8 cellular contexts compared by ENCODE assay signal in genomic region chr5:73496984-73497457, GRCh38. TPM values are rescaled to one million over a fixed set of nuclear protein-coding genes. Genes with fewer than 3 reads are reported as not detected.
DNase-seq lines count a peak whose midpoint lies in the region; ATAC-seq and TF ChIP-seq lines count a peak whose summit lies in the region.

No MANE protein-coding gene starts in this region.

- peaks cover 26% of the 10 kb centered on the region for H4K20me1 ChIP-seq in OCI-LY7 (ENCODE audit: insufficient read depth, low read length)
- no peaks in the 10 kb centered on the region for H4K20me1 ChIP-seq in neural cell (ENCODE audit: insufficient read depth)

- peaks cover 46% of the 10 kb centered on the region for H3K79me2 ChIP-seq in OCI-LY7 (ENCODE audit: insufficient read depth, low read depth, low read length)
- peaks cover 35% of the 10 kb centered on the region for H3K79me2 ChIP-seq in neural cell (replicated peaks; ENCODE audit: insufficient read depth, low read length)

- no TSS peak for BruUV-seq in OCI-LY7 (replicated peaks; lab: Mats Ljungman, UMichigan)

- H3K9ac ChIP-seq in colonic mucosa (ENCODE audit: low read depth in 2 of 2, low read length in 2 of 2) (no peak overlapping the region), neural cell (ENCODE audit: low read length) (no peak overlapping the region)

- H3F3A ChIP-seq in neural cell (ENCODE audit: insufficient read depth, low read length, poor library complexity, severe bottlenecking) = peaks cover 4% of the 10 kb centered on the region

- H2AFZ ChIP-seq in OCI-LY7 (ENCODE audit: low read length) (peak overlapping the region; percentile 60; the same call in 1 of the 2 replicates), neural cell (ENCODE audit: low read depth, low read length) (peak overlapping the region; percentile 97)

- H3K4me2 ChIP-seq in OCI-LY7 (ENCODE audit: low read length) (peak overlapping the region; percentile 93), neural cell (ENCODE audit: low read length) (peak overlapping the region; percentile 92)

- intact Hi-C loops in OCI-LY7 (cut with micrococcal nuclease; ENCODE audit: unreplicated experiment) = loop anchor here (1.0 to 5.0 kb wide), 3 partner anchors 49 to 680 kb away; partner anchors contain the start of genes FCHO2, FOXD1 and TNPO1
- intact Hi-C loops in colonic mucosa (cut with DNase I) = no loop called here
- intact Hi-C loops in tibial artery (cut with DNase I; ENCODE audit: low total_unique reads) = no loop called here

- H3K9me3 ChIP-seq in OCI-LY7 (ENCODE audit: low read length) (no peaks in the 10 kb centered on the region), colonic mucosa (no peaks in the 10 kb centered on the region), neural cell (ENCODE audit: low read length) (no peaks in the 10 kb centered on the region), tibial artery (no peaks in the 10 kb centered on the region)

- peak overlapping the region; percentile 69 for H3K27ac ChIP-seq in OCI-LY7 (ENCODE audit: low read depth, low read length, poor library complexity, severe bottlenecking)
- H3K27ac ChIP-seq in colonic mucosa = no peak overlapping the region
- H3K27ac ChIP-seq in neural cell (ENCODE audit: low read length) = peak overlapping the region; percentile 93
- no peak overlapping the region for H3K27ac ChIP-seq in tibial artery

- POLR2A ChIA-PET in OCI-LY7 (lab: Charles Lee) = interaction anchor here (0.8 to 2.6 kb wide), 6 partner anchors 47 to 80 kb away, joined by 3 to 8 read pairs (median 5); partner anchors contain the start of gene FOXD1

- CTCF ChIA-PET in OCI-LY7 (lab: Charles Lee; ENCODE audit: unreplicated experiment) = no interaction called here

- no peaks in the 10 kb centered on the region for H3K9me2 ChIP-seq in OCI-LY7 (ENCODE audit: insufficient read depth, low read length)
- H3K9me2 ChIP-seq in neural cell (ENCODE audit: insufficient read depth, low read length) = no peaks in the 10 kb centered on the region

- H3K4me1 ChIP-seq in OCI-LY7 (ENCODE audit: insufficient read depth, low read length, poor library complexity, severe bottlenecking) (peaks cover 37% of the 10 kb centered on the region), colonic mucosa (peaks cover 11% of the 10 kb centered on the region), tibial artery (peaks cover 0 to 36% (median 23%) of the 10 kb centered on the region in 4 donors)

- TF ChIP-seq CTCF in OCI-LY7 (conservative IDR thresholded peaks at IDR 0.05; ENCODE audit: low read length) = peak; percentile 74
- peak; percentile 16 for TF ChIP-seq CTCF in colonic mucosa (IDR thresholded peaks at IDR 0.05)
- peak; percentile 34 for TF ChIP-seq CTCF in neural cell (IDR thresholded peaks at IDR 0.05; ENCODE audit: poor library complexity, severe bottlenecking)
- TF ChIP-seq CTCF in tibial artery (IDR thresholded peaks at IDR 0.05) = no peak

- H3K4me3 ChIP-seq in Jurkat, Clone E6-1 (ENCODE audit: low read length) = peak overlapping the region; percentile 74
- H3K4me3 ChIP-seq in OCI-LY7 (ENCODE audit: low read depth, low read length, poor library complexity, severe bottlenecking) (peak overlapping the region; percentile 98), colonic mucosa (no peak overlapping the region), neural cell (ENCODE audit: low read length) (peak overlapping the region; percentile 91), tibial artery (no peak overlapping the region)

- DNase-seq in DMS153 treated with DMSO at 0.1 percent for 48 hours (lab: John Stamatoyannopoulos, UW; ENCODE audit: unreplicated experiment) (peak; percentile 28), OCI-LY7 (ENCODE audit: low spot score) (peak; percentile 75), colonic mucosa (no peak), HK-2 (ENCODE audit: unreplicated experiment) (no peak), tibial artery (no peak)
- peak; percentile 90 for DNase-seq in Jurkat, Clone E6-1 (ENCODE audit: low read depth, low spot score)

- no peaks in the 10 kb centered on the region for H3K27me3 ChIP-seq in colonic mucosa
- no peaks in the 10 kb centered on the region for H3K27me3 ChIP-seq in neural cell (ENCODE audit: insufficient read depth, low read depth, low read length)
- H3K27me3 ChIP-seq in tibial artery = no peaks in the 10 kb centered on the region

- no peak for ATAC-seq in GM18867 (IDR thresholded peaks at IDR 0.05; ENCODE audit: unreplicated experiment)

- H3K36me3 ChIP-seq in OCI-LY7 (ENCODE audit: insufficient read depth, low read length) = peaks cover 34% of the 10 kb centered on the region
- peaks cover 4% of the 10 kb centered on the region for H3K36me3 ChIP-seq in colonic mucosa
- H3K36me3 ChIP-seq in neural cell (ENCODE audit: insufficient read depth, low read length) = no peaks in the 10 kb centered on the region
- peaks cover 8 to 15% (median 11%) of the 10 kb centered on the region in 3 donors for H3K36me3 ChIP-seq in tibial artery

- no peak for TF ChIP-seq RAD21 in neural cell (conservative IDR thresholded peaks at IDR 0.05)

- TF ChIP-seq EP300 in neural cell (conservative IDR thresholded peaks at IDR 0.05; ENCODE audit: poor library complexity, severe bottlenecking) = no peak

TF ChIP-seq in neural cell, 6 proteins besides CTCF, POLR2A, EP300 and RAD21:
- TF ChIP-seq REST (IDR thresholded peaks at IDR 0.05; ENCODE audit: borderline replicate concordance) (no peak), MXI1 (conservative IDR thresholded peaks at IDR 0.05; ENCODE audit: poor library complexity, severe bottlenecking) (no peak), SMC3 (conservative IDR thresholded peaks at IDR 0.05; ENCODE audit: poor library complexity) (no peak), POLR2AphosphoS5 (IDR thresholded peaks at IDR 0.05) (no peak), TAF1 (IDR thresholded peaks at IDR 0.05; ENCODE audit: low read depth) (no peak), EZH2 (IDR thresholded peaks at IDR 0.05; ENCODE audit: borderline replicate concordance, insufficient read depth, low read length, poor library complexity, severe bottlenecking) (no peak)

RNA-seq across cellular contexts. Expression of gene BTF3, which starts 1.2 kb away (rescaled TPM):
- 1,353 TPM for polyA plus RNA-seq in Jurkat, Clone E6-1 (2012; ENCODE audit: insufficient read depth, insufficient read length)
- total RNA-seq in OCI-LY7 (2014; rRNA removed; shearing (Covaris generic)) = 350 and 372 TPM in 2 replicates
- total RNA-seq in OCI-LY7 (2022) = 736 and 805 TPM in 2 replicates
- total RNA-seq in colonic mucosa = 100 to 1,000 TPM; 527 to 610 TPM
- polyA plus RNA-seq in neural cell = 307 and 324 TPM in 2 replicates
- 152 and 187 TPM in 2 replicates for polyA minus RNA-seq in neural cell

RNA-seq across cellular contexts. Expression of gene FOXD1, which starts 48.4 kb away (rescaled TPM):
- 1.1 TPM for polyA plus RNA-seq in Jurkat, Clone E6-1 (2012; ENCODE audit: insufficient read depth, insufficient read length)
- total RNA-seq in OCI-LY7 (2014; rRNA removed; shearing (Covaris generic)) = 0.75 and 1.5 TPM in 2 replicates
- total RNA-seq in OCI-LY7 (2022) = 4.7 and 5.6 TPM in 2 replicates
- total RNA-seq in colonic mucosa = under 1 TPM; 0.17 to 0.24 TPM
- polyA plus RNA-seq in neural cell = not detected in 2 replicates
- not detected in 2 replicates for polyA minus RNA-seq in neural cell

Comparison
In these comparisons a context has a peak if more than half of its experiments do, and no peak if none do; other contexts are left out.
1. DNase-seq: peak in DMS153 treated with DMSO at 0.1 percent for 48 hours (single experiment), Jurkat, Clone E6-1 (single experiment) and OCI-LY7 (single experiment); none in colonic mucosa (single experiment), HK-2 (single experiment) and tibial artery (0 of 2).
2. H3K4me3 ChIP-seq: peak in Jurkat, Clone E6-1 (single experiment), OCI-LY7 (single experiment) and neural cell (single experiment); none in colonic mucosa (single experiment) and tibial artery (0 of 2).
3. H3K27ac ChIP-seq: peak in OCI-LY7 (single experiment) and neural cell (single experiment); none in colonic mucosa (single experiment) and tibial artery (0 of 2).
4. CTCF ChIP-seq: peak in OCI-LY7 (single experiment), colonic mucosa (single experiment) and neural cell (single experiment); none in tibial artery (0 of 2).